Comparison of ENCODE assay signal across 8 cellular contexts in the genomic region with DNA sequence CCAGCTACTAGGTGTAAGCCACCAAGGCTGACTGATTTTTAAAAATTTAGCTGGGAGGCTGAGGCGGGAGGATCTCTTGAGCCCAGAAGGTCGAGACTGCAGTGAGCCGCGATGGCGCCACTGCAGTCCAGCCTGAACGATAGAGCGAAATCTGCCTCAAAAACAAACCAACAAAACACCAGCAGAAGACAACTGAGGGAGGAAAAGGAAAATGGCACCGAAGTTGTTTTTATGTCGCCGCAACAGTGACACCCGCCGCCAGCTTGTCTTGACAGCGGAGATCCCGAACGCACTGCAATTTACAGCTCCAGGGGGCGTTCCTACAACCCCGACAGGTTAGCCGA. TPM values are rescaled to one million over a fixed set of nuclear protein-coding genes. Genes with fewer than 3 reads are reported as not detected.
DNase-seq lines count a peak whose midpoint lies in the region; ATAC-seq, FAIRE-seq and TF ChIP-seq lines count a peak whose summit lies in the region.

No MANE protein-coding gene starts in this region.

- peak overlapping the region; percentile 14 for H3K27ac Mint-ChIP-seq in activated naive CD4-positive, alpha-beta T cell treated with anti-CD3 and anti-CD28 coated beads for 36 hours
- peak overlapping the region; percentile 92 for H3K27ac Mint-ChIP-seq in activated CD4-positive, alpha-beta memory T cell treated with anti-CD3 and anti-CD28 coated beads, Interleukin-2, amount 10 ng/mL, durations not matched to agents 7 days and 5 days
- peak overlapping the region; percentile 69 for H3K27ac Mint-ChIP-seq in type B pancreatic cell

- H3K36me3 ChIP-seq in kidney (ENCODE audit: control insufficient read depth in 1 of 2, insufficient read depth in 2 of 2, low read length in 2 of 2): peaks cover 4 to 7% of the 10 kb centered on the region in 2 donors

- no peaks in the 10 kb centered on the region for H3K27me3 Mint-ChIP-seq in activated naive CD4-positive, alpha-beta T cell treated with anti-CD3 and anti-CD28 coated beads for 36 hours (ENCODE audit: low read depth)
- H3K27me3 Mint-ChIP-seq in activated CD4-positive, alpha-beta memory T cell treated with anti-CD3 and anti-CD28 coated beads, Interleukin-2, amount 10 ng/mL, durations not matched to agents 7 days and 5 days: peaks cover 6% of the 10 kb centered on the region
- peaks cover 12% of the 10 kb centered on the region for H3K27me3 Mint-ChIP-seq in type B pancreatic cell

- no peaks in the 10 kb centered on the region for H3K9me3 Mint-ChIP-seq in activated naive CD4-positive, alpha-beta T cell treated with anti-CD3 and anti-CD28 coated beads for 36 hours
- H3K9me3 Mint-ChIP-seq in activated CD4-positive, alpha-beta memory T cell treated with anti-CD3 and anti-CD28 coated beads, Interleukin-2, amount 10 ng/mL, durations not matched to agents 7 days and 5 days: no peaks in the 10 kb centered on the region
- no peaks in the 10 kb centered on the region for H3K9me3 Mint-ChIP-seq in type B pancreatic cell

- CTCF ChIA-PET in activated naive CD4-positive, alpha-beta T cell treated with anti-CD3 and anti-CD28 coated beads for 36 hours (lab: Charles Lee): interaction anchor here (0.5 to 2.7 kb wide), 38 partner anchors 8 to 641 kb away, joined by 3 to 18 read pairs (median 4); a partner anchor contains a TSS
- CTCF ChIA-PET in activated CD4-positive, alpha-beta memory T cell treated with anti-CD3 and anti-CD28 coated beads, Interleukin-2, amount 10 ng/mL, durations not matched to agents 7 days and 5 days (lab: Charles Lee): interaction anchor here (0.6 to 3.8 kb wide), 76 partner anchors 8 to 550 kb away, joined by 3 to 60 read pairs (median 4); a partner anchor contains a TSS

- H3K27ac ChIP-seq in kidney (ENCODE audit: low read depth in 2 of 2, low read length in 2 of 2): no peak overlapping the region

- H3K4me3 Mint-ChIP-seq in activated naive CD4-positive, alpha-beta T cell treated with anti-CD3 and anti-CD28 coated beads for 36 hours: peak overlapping the region; percentile 90
- H3K4me3 Mint-ChIP-seq in activated CD4-positive, alpha-beta memory T cell treated with anti-CD3 and anti-CD28 coated beads, Interleukin-2, amount 10 ng/mL, durations not matched to agents 7 days and 5 days: peak overlapping the region; percentile 93
- peak overlapping the region; percentile 92 for H3K4me3 Mint-ChIP-seq in type B pancreatic cell

- no peaks in the 10 kb centered on the region for H3K4me1 ChIP-seq in kidney (ENCODE audit: control insufficient read depth in 1 of 2, insufficient read depth in 1 of 2, low read depth in 1 of 2, low read length in 2 of 2)

- TF ChIP-seq CTCF in kidney (IDR thresholded peaks at IDR 0.05; ENCODE audit: borderline replicate concordance, extremely low read depth, insufficient read depth): no peak
- TF ChIP-seq CTCF in type B pancreatic cell (conservative IDR thresholded peaks at IDR 0.05): no peak

- no peak overlapping the region for H3K9ac ChIP-seq in kidney (ENCODE audit: low read length in 2 of 2)

- H3K9me3 ChIP-seq in kidney (ENCODE audit: control insufficient read depth in 1 of 2, low read length in 2 of 2): no peaks in the 10 kb centered on the region

- no peak for DNase-seq in activated naive CD4-positive, alpha-beta T cell treated with anti-CD3 and anti-CD28 coated beads for 36 hours
- no peak for DNase-seq in activated naive CD4-positive, alpha-beta T cell treated with Interleukin-2 at 50 U/mL for 16 hours
- DNase-seq in activated CD4-positive, alpha-beta memory T cell treated with anti-CD3 and anti-CD28 coated beads, Interleukin-2, amount 10 ng/mL, durations not matched to agents 7 days and 5 days: no peak
- DNase-seq in kidney: no peak
- no peak for DNase-seq in type B pancreatic cell (ENCODE audit: extremely low spot score, unreplicated experiment)
- DNase-seq in retina: no peak

- H3K4me3 ChIP-seq in kidney (ENCODE audit: low read length in 2 of 2): peak overlapping the region; percentile 74 to 76

- H3K4me1 Mint-ChIP-seq in activated naive CD4-positive, alpha-beta T cell treated with anti-CD3 and anti-CD28 coated beads for 36 hours (ENCODE audit: low read depth): peaks cover 15% of the 10 kb centered on the region
- peaks cover 26% of the 10 kb centered on the region for H3K4me1 Mint-ChIP-seq in activated CD4-positive, alpha-beta memory T cell treated with anti-CD3 and anti-CD28 coated beads, Interleukin-2, amount 10 ng/mL, durations not matched to agents 7 days and 5 days
- H3K4me1 Mint-ChIP-seq in type B pancreatic cell (ENCODE audit: unreplicated experiment): no peaks in the 10 kb centered on the region

- intact Hi-C loops in activated naive CD4-positive, alpha-beta T cell treated with anti-CD3 and anti-CD28 coated beads for 36 hours (cut with micrococcal nuclease): loop anchor here (1.0 to 10.0 kb wide), 7 partner anchors 24 to 528 kb away; a partner anchor contains a TSS
- intact Hi-C loops in kidney (cut with DNase I): no loop called here

- FAIRE-seq in kidney (lab: Jason Lieb, UNC): no peak

- ATAC-seq in HG03025 (IDR thresholded peaks at IDR 0.05; ENCODE audit: low FRiP score, unreplicated experiment): no peak
- no peak for ATAC-seq in HG03442 (IDR thresholded peaks at IDR 0.05; ENCODE audit: unreplicated experiment)

- POLR2A ChIA-PET in activated CD4-positive, alpha-beta memory T cell treated with anti-CD3 and anti-CD28 coated beads, Interleukin-2, amount 10 ng/mL, durations not matched to agents 7 days and 5 days (lab: Charles Lee): interaction anchor here (0.6 to 4.2 kb wide), 23 partner anchors 9 to 925 kb away, joined by 3 to 35 read pairs (median 6); a partner anchor contains a TSS

- H3K36me3 Mint-ChIP-seq in activated naive CD4-positive, alpha-beta T cell treated with anti-CD3 and anti-CD28 coated beads for 36 hours (ENCODE audit: low read depth): peaks cover 11% of the 10 kb centered on the region
- H3K36me3 Mint-ChIP-seq in activated CD4-positive, alpha-beta memory T cell treated with anti-CD3 and anti-CD28 coated beads, Interleukin-2, amount 10 ng/mL, durations not matched to agents 7 days and 5 days (ENCODE audit: low read depth): peaks cover 12% of the 10 kb centered on the region
- no peaks in the 10 kb centered on the region for H3K36me3 Mint-ChIP-seq in type B pancreatic cell

RNA-seq across cellular contexts. Expression of a gene that starts 0.3 kb away (rescaled TPM):
- total RNA-seq in activated naive CD4-positive, alpha-beta T cell treated with anti-CD3 and anti-CD28 coated beads for 36 hours: 10 to 100 TPM; 21.5 to 27.0 TPM
- 10 to 100 TPM; 34.7 to 36.5 TPM for total RNA-seq in activated CD4-positive, alpha-beta memory T cell treated with anti-CD3 and anti-CD28 coated beads, Interleukin-2, amount 10 ng/mL, durations not matched to agents 7 days and 5 days
- total RNA-seq in kidney (22.3 TPM), type B pancreatic cell (ENCODE audit: low replicate concordance) (25.2 and 27.3 TPM in 2 replicates)
- 25.2 TPM for polyA plus RNA-seq in kidney (ENCODE audit: insufficient read depth, low read depth, low replicate concordance)

RNA-seq across cellular contexts. Expression of a gene that starts 14.1 kb away (rescaled TPM):
- 1 to 10 TPM; 1.6 to 1.7 TPM for total RNA-seq in activated naive CD4-positive, alpha-beta T cell treated with anti-CD3 and anti-CD28 coated beads for 36 hours
- total RNA-seq in activated CD4-positive, alpha-beta memory T cell treated with anti-CD3 and anti-CD28 coated beads, Interleukin-2, amount 10 ng/mL, durations not matched to agents 7 days and 5 days: 1 to 10 TPM; 2.1 to 3.8 TPM
- 8.7 TPM for total RNA-seq in kidney
- polyA plus RNA-seq in kidney (ENCODE audit: insufficient read depth, low read depth, low replicate concordance): 0.17 TPM
- total RNA-seq in type B pancreatic cell (ENCODE audit: low replicate concordance): 4.2 and 5.5 TPM in 2 replicates

RNA-seq across cellular contexts. Expression of a gene that starts 14.8 kb away (rescaled TPM):
- total RNA-seq in activated naive CD4-positive, alpha-beta T cell treated with anti-CD3 and anti-CD28 coated beads for 36 hours: under 1 TPM; 0.26 to 0.40 TPM
- total RNA-seq in activated CD4-positive, alpha-beta memory T cell treated with anti-CD3 and anti-CD28 coated beads, Interleukin-2, amount 10 ng/mL, durations not matched to agents 7 days and 5 days: under 1 TPM; 0.28 to 0.40 TPM
- 1.6 TPM for total RNA-seq in kidney
- polyA plus RNA-seq in kidney (ENCODE audit: insufficient read depth, low read depth, low replicate concordance): 0.92 TPM
- total RNA-seq in type B pancreatic cell (ENCODE audit: low replicate concordance): 1.1 and 1.5 TPM in 2 replicates

RNA-seq across cellular contexts. Expression of a gene that starts 23.4 kb away (rescaled TPM):
- under 1 TPM; 0.30 to 0.41 TPM for total RNA-seq in activated naive CD4-positive, alpha-beta T cell treated with anti-CD3 and anti-CD28 coated beads for 36 hours
- 10 to 100 TPM; 19.5 to 20.0 TPM for total RNA-seq in activated CD4-positive, alpha-beta memory T cell treated with anti-CD3 and anti-CD28 coated beads, Interleukin-2, amount 10 ng/mL, durations not matched to agents 7 days and 5 days
- total RNA-seq in kidney: 3.6 TPM
- 0.80 TPM for polyA plus RNA-seq in kidney (ENCODE audit: insufficient read depth, low read depth, low replicate concordance)
- not detected in 2 replicates for total RNA-seq in type B pancreatic cell (ENCODE audit: low replicate concordance)

RNA-seq across cellular contexts. Expression of a gene that starts 28.2 kb away (rescaled TPM):
- total RNA-seq in activated naive CD4-positive, alpha-beta T cell treated with anti-CD3 and anti-CD28 coated beads for 36 hours: 100 to 1,000 TPM; 194 to 204 TPM
- 100 to 1,000 TPM; 167 to 178 TPM for total RNA-seq in activated CD4-positive, alpha-beta memory T cell treated with anti-CD3 and anti-CD28 coated beads, Interleukin-2, amount 10 ng/mL, durations not matched to agents 7 days and 5 days
- total RNA-seq in kidney (126 TPM), type B pancreatic cell (ENCODE audit: low replicate concordance) (159 and 176 TPM in 2 replicates)
- polyA plus RNA-seq in kidney (ENCODE audit: insufficient read depth, low read depth, low replicate concordance): 217 TPM

Comparison
In these comparisons a context has a peak if more than half of its experiments do, and no peak if none do; other contexts are left out.
1. H3K27ac Mint-ChIP-seq: peak in every context shown above with its lines; median percentile 92 in activated CD4-positive, alpha-beta memory T cell treated with anti-CD3 and anti-CD28 coated beads, Interleukin-2, amount 10 ng/mL, durations not matched to agents 7 days and 5 days; 69 in type B pancreatic cell; 14 in activated naive CD4-positive, alpha-beta T cell treated with anti-CD3 and anti-CD28 coated beads for 36 hours.